13 cellular contexts compared by ENCODE assay signal in genomic region chr14:74510955-74511354, GRCh38. TPM values are rescaled to one million over a fixed set of nuclear protein-coding genes. Genes with fewer than 3 reads are reported as not detected.
DNase-seq lines count a peak whose midpoint lies in the region; ATAC-seq and TF ChIP-seq lines count a peak whose summit lies in the region.
"Had no signal": no experiment of that assay in that cellular context is flagged by ENCODE, and none has a peak within 500 bp of the region (broad histone marks: within the 10 kb centered on the region; RNA-seq: fewer than 3 reads in every experiment).

No MANE protein-coding gene starts in this region.

- peak overlapping the region; percentile 70 to 82 for H3K27ac ChIP-seq in thoracic aorta

- no peak overlapping the region for H3K4me3 ChIP-seq in thoracic aorta

- H3K4me1 Mint-ChIP-seq in brain, result peaks cover 57% of the 10 kb centered on the region

- TF ChIP-seq CTCF in brain (conservative IDR thresholded peaks at IDR 0.05) (no peak), thoracic aorta (IDR thresholded peaks at IDR 0.05) (no peak)

- no peaks in the 10 kb centered on the region for H3K9me3 Mint-ChIP-seq in brain
- H3K9me3 Mint-ChIP-seq: activated CD4-positive, alpha-beta T cell treated with anti-CD3 and anti-CD28 coated beads, Interleukin-2, amount 10 ng/mL, durations not matched to agents 7 days and 5 days; activated naive CD8-positive, alpha-beta T cell treated with anti-CD3 and anti-CD28 coated beads, Interleukin-2, amount 10 ng/mL, durations not matched to agents 7 days and 5 days had no signal

- H3K27ac Mint-ChIP-seq in brain, result peak overlapping the region in 3 of 5 experiments; percentile 45 to 96 (median 66)
- H3K27ac Mint-ChIP-seq: activated CD4-positive, alpha-beta T cell treated with anti-CD3 and anti-CD28 coated beads, Interleukin-2, amount 10 ng/mL, durations not matched to agents 7 days and 5 days; activated naive CD8-positive, alpha-beta T cell treated with anti-CD3 and anti-CD28 coated beads, Interleukin-2, amount 10 ng/mL, durations not matched to agents 7 days and 5 days had no signal

- H3K9me3 ChIP-seq in thoracic aorta, result no peaks in the 10 kb centered on the region

- H3K4me3 Mint-ChIP-seq in brain, result peak overlapping the region in 1 of 5 experiments; percentile 28
- H3K4me3 Mint-ChIP-seq: activated CD4-positive, alpha-beta T cell treated with anti-CD3 and anti-CD28 coated beads, Interleukin-2, amount 10 ng/mL, durations not matched to agents 7 days and 5 days; activated naive CD8-positive, alpha-beta T cell treated with anti-CD3 and anti-CD28 coated beads, Interleukin-2, amount 10 ng/mL, durations not matched to agents 7 days and 5 days had no signal

- H3K36me3 ChIP-seq in thoracic aorta, result peaks cover 61% of the 10 kb centered on the region

- intact Hi-C loops in left cardiac atrium (cut with DNase I), result no loop called here

- H3K27me3 ChIP-seq in thoracic aorta (replicated peaks; ENCODE audit: insufficient read depth), result no peaks in the 10 kb centered on the region

- ATAC-seq in left cardiac atrium (peak in 1 of 2 donors; percentile 17), thoracic aorta (ENCODE audit: insufficient number of reproducible peaks, low FRiP score, low read depth) (no peak), GM19023 (IDR thresholded peaks at IDR 0.05; ENCODE audit: unreplicated experiment) (no peak), GM19397 (IDR thresholded peaks at IDR 0.05; ENCODE audit: unreplicated experiment) (no peak)

- H3K27me3 Mint-ChIP-seq in brain, result peaks cover 12% of the 10 kb centered on the region

- H3K36me3 Mint-ChIP-seq in brain, result no peaks in the 10 kb centered on the region
- H3K36me3 Mint-ChIP-seq: activated naive CD8-positive, alpha-beta T cell treated with anti-CD3 and anti-CD28 coated beads, Interleukin-2, amount 10 ng/mL, durations not matched to agents 7 days and 5 days had no signal

- peaks cover 19 to 58% of the 10 kb centered on the region in 2 donors for H3K4me1 ChIP-seq in thoracic aorta (ENCODE audit: control insufficient read depth in 1 of 2, low read depth in 2 of 2)

- DNase-seq in HS-5 (ENCODE audit: low read depth), result peak; percentile 33
- peak; percentile 47 for DNase-seq in left cardiac atrium
- no peak for DNase-seq in thoracic aorta (ENCODE audit: low spot score)
- DNase-seq in middle frontal gyrus (ENCODE audit: extremely low spot score, low spot score), result no peak
- DNase-seq in GF-D8 (lab: John Stamatoyannopoulos, UW), result no peak
- DNase-seq: activated CD4-positive, alpha-beta T cell treated with anti-CD3 and anti-CD28 coated beads, Interleukin-2, amount 10 ng/mL, durations not matched to agents 7 days and 5 days; islet precursor cell; nucleus accumbens; stimulated activated CD4-positive, alpha-beta T cell treated with anti-CD3 and anti-CD28 coated beads, Interleukin-4, amount 100 ng/mL, for 4 hours had no signal

RNA-seq across cellular contexts. Expression of gene ISCA2, which starts 17.4 kb away (rescaled TPM):
- 25.3 TPM for polyA plus RNA-seq in brain (ENCODE audit: insufficient read depth, low read depth, low replicate concordance)
- total RNA-seq in left cardiac atrium, result 10 to 100 TPM; 34.1 to 39.1 TPM
- 10 to 100 TPM in 1 of 2 donors, 1 to 10 TPM in 1; 6.5 to 22.2 TPM for total RNA-seq in thoracic aorta

RNA-seq across cellular contexts. Expression of gene NPC2, which starts 17.9 kb away (rescaled TPM):
- 149 TPM for polyA plus RNA-seq in brain (ENCODE audit: insufficient read depth, low read depth, low replicate concordance)
- total RNA-seq in left cardiac atrium (100 to 1,000 TPM; 156 to 157 TPM), thoracic aorta (100 to 1,000 TPM; 406 to 455 TPM)

Comparison
In these comparisons a context has a peak if more than half of its experiments do, and no peak if none do; other contexts are left out.
1. DNase-seq: peak in HS-5 (single experiment) and left cardiac atrium (single experiment); none in thoracic aorta (single experiment), middle frontal gyrus (single experiment) and GF-D8 (single experiment).